In the genomic region with DNA sequence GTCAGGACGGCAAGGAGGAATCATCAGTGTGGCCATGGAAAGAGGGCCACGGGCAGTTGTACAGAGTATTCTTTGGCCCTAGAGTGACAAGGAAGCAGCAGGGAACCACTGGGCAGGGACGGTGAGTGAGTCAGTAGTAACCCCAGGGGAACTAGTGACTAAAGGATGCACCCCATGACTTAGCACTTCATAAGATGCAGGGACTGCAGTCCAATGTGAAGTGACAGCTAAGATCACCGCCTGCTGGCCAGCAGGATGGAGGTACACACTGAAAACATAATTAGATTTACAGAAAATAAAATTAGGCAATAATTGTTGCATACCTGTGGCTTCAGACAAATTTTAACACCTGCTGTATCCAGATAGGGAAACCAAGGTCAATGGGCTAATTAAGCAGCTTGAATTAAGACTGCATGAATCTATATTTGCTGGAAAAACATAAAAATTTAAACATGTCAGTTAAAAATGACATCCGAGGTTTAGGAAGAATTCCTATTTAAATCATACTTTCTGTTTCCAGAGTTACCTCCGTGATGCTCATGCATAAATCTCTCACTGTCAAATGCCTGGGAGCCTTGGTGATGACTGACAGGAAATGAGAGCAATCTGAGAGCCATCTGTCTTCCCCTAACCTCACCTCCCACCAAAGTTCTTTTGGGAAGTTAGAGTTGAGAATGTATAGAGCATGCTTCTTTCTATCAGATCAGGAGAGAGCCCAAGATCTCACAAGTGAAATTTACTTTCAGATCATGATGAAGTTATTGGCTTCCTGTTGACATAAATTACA, we compare ENCODE assay signal across 1 cellular context.
TF ChIP-seq lines count a peak whose summit lies in the region.

No MANE protein-coding gene starts in this region.

TF ChIP-seq in SK-N-SH, 30 proteins besides CTCF, POLR2A, EP300 and RAD21 (continued from another document):
- TF ChIP-seq SMC3 (IDR thresholded peaks at IDR 0.05; ENCODE audit: low read depth, low read length): peak; percentile 18; the same call in 1 of the 2 replicates
- TF ChIP-seq, protein P1, sequence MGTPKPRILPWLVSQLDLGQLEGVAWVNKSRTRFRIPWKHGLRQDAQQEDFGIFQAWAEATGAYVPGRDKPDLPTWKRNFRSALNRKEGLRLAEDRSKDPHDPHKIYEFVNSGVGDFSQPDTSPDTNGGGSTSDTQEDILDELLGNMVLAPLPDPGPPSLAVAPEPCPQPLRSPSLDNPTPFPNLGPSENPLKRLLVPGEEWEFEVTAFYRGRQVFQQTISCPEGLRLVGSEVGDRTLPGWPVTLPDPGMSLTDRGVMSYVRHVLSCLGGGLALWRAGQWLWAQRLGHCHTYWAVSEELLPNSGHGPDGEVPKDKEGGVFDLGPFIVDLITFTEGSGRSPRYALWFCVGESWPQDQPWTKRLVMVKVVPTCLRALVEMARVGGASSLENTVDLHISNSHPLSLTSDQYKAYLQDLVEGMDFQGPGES (IDR thresholded peaks at IDR 0.05; ENCODE audit: low read depth, low read length): no peak
